In genomic region chr1:156532374-156532773, GRCh38 we compare ENCODE assay signal across 9 cellular contexts. TPM values are rescaled to one million over a fixed set of nuclear protein-coding genes. Genes with fewer than 3 reads are reported as not detected.
"Had no signal": no experiment of that assay in that cellular context is flagged by ENCODE, and none has a peak within 500 bp of the region (broad histone marks: within the 10 kb centered on the region; RNA-seq: fewer than 3 reads in every experiment).

No MANE protein-coding gene starts in this region.

- FAIRE-seq: HTR-8/SVneo, K562 had no signal

- H3K9me3 ChIP-seq: HAP-1 had no signal

- H3K4me1 ChIP-seq: HAP-1 had no signal

- H3K4me3 ChIP-seq: GM23248, HAP-1, K562 had no signal

- DNase-seq: GM23248, GOT3, H7, IMR-90 had no signal

- ATAC-seq: K562 had no signal

- H3K27ac ChIP-seq: GM23248 had no signal

RNA-seq across cellular contexts. Expression of gene TTC24, which starts 47.1 kb away (rescaled TPM):
- total RNA-seq: GM23248, H4, HT-29, IMR-90, K562 had no signal
- polyA plus RNA-seq: GM23248, IMR-90, K562 had no signal
